In the genomic region with DNA sequence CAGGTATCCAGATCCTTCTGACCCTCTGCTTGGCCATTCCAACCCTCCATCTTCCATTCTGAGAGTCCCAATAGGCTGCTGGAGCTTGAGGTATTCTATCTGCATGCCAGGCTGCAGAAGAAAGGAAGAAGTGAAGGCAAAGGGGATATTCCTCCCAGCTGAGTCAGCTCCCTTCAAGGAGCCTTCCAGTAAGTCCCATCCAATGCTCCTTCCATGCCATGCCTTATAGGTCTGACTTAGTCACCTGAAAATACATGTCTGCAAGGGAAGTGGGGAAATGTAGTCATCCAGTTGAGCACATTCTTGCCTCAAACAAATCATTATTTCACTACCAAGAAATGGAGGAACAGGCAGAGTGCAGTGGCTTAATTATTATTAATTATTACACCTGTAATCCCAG, we compare ENCODE assay signal across 29 cellular contexts.
"Had no signal": no experiment of that assay in that cellular context is flagged by ENCODE, and none has a peak within 500 bp of the region (broad histone marks: within the 10 kb centered on the region; RNA-seq: fewer than 3 reads in every experiment).

No MANE protein-coding gene starts in this region.

- H3K4me3 Mint-ChIP-seq: immature natural killer cell; mesothelial cell of epicardium; naive B cell; natural killer cell; nephron progenitor cell; neural progenitor cell; stimulated activated naive CD8-positive, alpha-beta T cell treated with anti-CD3 and anti-CD28 coated beads, Interleukin-15, Interleukin-2, amounts not matched to agents 100 ng/mL and 50 ng/mL, for 24 hours; type B pancreatic cell had no signal

- H3K27ac Mint-ChIP-seq: immature natural killer cell; mesothelial cell of epicardium; naive B cell; natural killer cell; nephron progenitor cell; neural progenitor cell; stimulated activated naive CD8-positive, alpha-beta T cell treated with anti-CD3 and anti-CD28 coated beads, Interleukin-15, Interleukin-2, amounts not matched to agents 100 ng/mL and 50 ng/mL, for 24 hours; type B pancreatic cell had no signal

- H3K27me3 Mint-ChIP-seq: naive B cell; stimulated activated naive CD8-positive, alpha-beta T cell treated with anti-CD3 and anti-CD28 coated beads, Interleukin-15, Interleukin-2, amounts not matched to agents 100 ng/mL and 50 ng/mL, for 24 hours; type B pancreatic cell had no signal

- H3K4me3 ChIP-seq: left ventricle myocardium inferior, lung, neural progenitor cell, psoas muscle, right atrium auricular region, right lobe of liver, skin epidermis, suprapubic skin, thoracic aorta, tibial artery, uterus had no signal

- H3K9me3 Mint-ChIP-seq: nephron progenitor cell, neural progenitor cell, type B pancreatic cell had no signal

- FAIRE-seq: islet of Langerhans, kidney had no signal

- DNase-seq: hypothalamus; immature natural killer cell; kidney; left ventricle myocardium inferior; mesendoderm; naive B cell; natural killer cell; nephron progenitor cell; occipital lobe; psoas muscle; right lobe of liver; stimulated activated CD4-positive, alpha-beta T cell treated with anti-CD3 and anti-CD28 coated beads, Interleukin-12 subunit alpha, Interleukin-12 subunit beta, amount 100 ng/mL, for 4 hours; stimulated activated CD4-positive, alpha-beta T cell treated with anti-CD3 and anti-CD28 coated beads, Interleukin-15, amount 100 ng/mL, for 24 hours; stimulated activated CD4-positive, alpha-beta T cell treated with anti-CD3 and anti-CD28 coated beads, Interleukin-2, amount 100 ng/mL, for 24 hours; stimulated activated CD4-positive, alpha-beta T cell treated with anti-CD3 and anti-CD28 coated beads, Interleukin-4, amount 100 ng/mL, for 1 hour; stimulated activated naive CD4-positive, alpha-beta T cell; tibial artery; uterus had no signal

- H3K27me3 ChIP-seq: neural progenitor cell, neutrophil, right atrium auricular region, right lobe of liver, suprapubic skin, tibial artery, uterus had no signal

- H3K4me1 Mint-ChIP-seq: immature natural killer cell, mesothelial cell of epicardium, naive B cell, natural killer cell, nephron progenitor cell, neural progenitor cell had no signal

- H3K36me3 ChIP-seq: left ventricle myocardium inferior, neural progenitor cell, neutrophil, right atrium auricular region, right lobe of liver, suprapubic skin, thoracic aorta, tibial artery, uterus had no signal

- H3K36me3 Mint-ChIP-seq: immature natural killer cell, mesothelial cell of epicardium, naive B cell, natural killer cell, neural progenitor cell, type B pancreatic cell had no signal
